10 cellular contexts compared by ENCODE assay signal in genomic region chr17:39210093-39210434, GRCh38. TPM values are rescaled to one million over a fixed set of nuclear protein-coding genes. Genes with fewer than 3 reads are reported as not detected.
DNase-seq lines count a peak whose midpoint lies in the region; ATAC-seq and TF ChIP-seq lines count a peak whose summit lies in the region.
"Had no signal": no experiment of that assay in that cellular context is flagged by ENCODE, and none has a peak within 500 bp of the region (broad histone marks: within the 10 kb centered on the region; RNA-seq: fewer than 3 reads in every experiment).

No MANE protein-coding gene starts in this region.

- H3K79me2 ChIP-seq in PC-9 (ENCODE audit: low read depth) = no peaks in the 10 kb centered on the region

- peak overlapping the region; percentile 15; the same call in 1 of the 2 replicates for H3K27ac ChIP-seq in VCaP
- H3K27ac ChIP-seq in PC-9 = no peak overlapping the region

- H3K36me3 ChIP-seq in ES-I3 (ENCODE audit: insufficient read depth, low read length) (no peaks in the 10 kb centered on the region), skeletal muscle satellite cell (ENCODE audit: insufficient read depth, low read length) (peaks cover 2% of the 10 kb centered on the region), PC-9 (ENCODE audit: low read depth) (no peaks in the 10 kb centered on the region)

- H3K4me3 ChIP-seq in fibroblast of villous mesenchyme (ENCODE audit: low read depth, low read length) (peak overlapping the region; percentile 41), skeletal muscle satellite cell (ENCODE audit: low read length) (peak overlapping the region; percentile 52), PC-9 (no peak overlapping the region)

- peaks cover 3% of the 10 kb centered on the region for H4K20me1 ChIP-seq in PC-9 (ENCODE audit: insufficient read depth)

- H3K27me3 ChIP-seq in skeletal muscle satellite cell (ENCODE audit: control insufficient read depth, insufficient read depth, low read length) (no peaks in the 10 kb centered on the region), PC-9 (ENCODE audit: insufficient read depth, low read depth) (no peaks in the 10 kb centered on the region)

- BruUV-seq in PC-9 (replicated peaks; lab: Mats Ljungman, UMichigan) = no TSS peak

- POLR2A ChIA-PET in PC-9 (lab: Charles Lee; ENCODE audit: unreplicated experiment) = no interaction called here

- CTCF ChIA-PET in PC-9 (lab: Charles Lee) = no interaction called here

- no peak for TF ChIP-seq CTCF in VCaP (conservative IDR thresholded peaks at IDR 0.05)
- no peak for TF ChIP-seq CTCF in fibroblast of villous mesenchyme (IDR thresholded peaks at IDR 0.05; ENCODE audit: insufficient read depth, low read depth, low read length)
- TF ChIP-seq CTCF in PC-9 (conservative IDR thresholded peaks at IDR 0.05) = no peak

- no peak for ATAC-seq in GM18498 (IDR thresholded peaks at IDR 0.05; ENCODE audit: unreplicated experiment)

- H3K4me2 ChIP-seq in skeletal muscle satellite cell (ENCODE audit: low read length) (peak overlapping the region; percentile 84), PC-9 (no peak overlapping the region)

- H3F3A ChIP-seq in PC-9 (ENCODE audit: insufficient read depth, low read depth) = peaks cover 30% of the 10 kb centered on the region

- H2AFZ ChIP-seq in PC-9 = no peak overlapping the region

- no peaks in the 10 kb centered on the region for H3K9me2 ChIP-seq in PC-9 (ENCODE audit: insufficient read depth)

- no peaks in the 10 kb centered on the region for H3K9me3 ChIP-seq in ES-I3 (ENCODE audit: control insufficient read depth, insufficient read depth, low read length)
- H3K9me3 ChIP-seq in skeletal muscle satellite cell (replicated peaks; ENCODE audit: low read length) = no peaks in the 10 kb centered on the region
- H3K9me3 ChIP-seq in PC-9 (ENCODE audit: insufficient read depth, low read depth) = no peaks in the 10 kb centered on the region

- peak overlapping the region; percentile 37 for H3K9ac ChIP-seq in ES-I3 (ENCODE audit: low read depth, low read length)
- H3K9ac ChIP-seq in skeletal muscle satellite cell (ENCODE audit: low read depth, low read length) = peak overlapping the region; percentile 76

- intact Hi-C loops in PC-9 (cut with micrococcal nuclease; ENCODE audit: unreplicated experiment) = no loop called here

- DNase-seq in fibroblast of villous mesenchyme (ENCODE audit: low read depth) (no peak), MV-4-11 (lab: John Stamatoyannopoulos, UW) (no peak), COLO829 (ENCODE audit: low spot score) (no peak), PC-9 (no peak)
- DNase-seq: NCI-H524 treated with DMSO at 0.1 percent for 48 hours had no signal

- peaks cover 23% of the 10 kb centered on the region for H3K4me1 ChIP-seq in ES-I3 (ENCODE audit: insufficient read depth, low read length)
- H3K4me1 ChIP-seq in skeletal muscle satellite cell (ENCODE audit: control insufficient read depth, insufficient read depth, low read length) = peaks cover 40% of the 10 kb centered on the region
- no peaks in the 10 kb centered on the region for H3K4me1 ChIP-seq in PC-9 (replicated peaks; ENCODE audit: insufficient read depth)

RNA-seq across cellular contexts. Expression of gene RPL19, which starts 10.0 kb away (rescaled TPM):
- total RNA-seq in fibroblast of villous mesenchyme = 1,210 and 1,346 TPM in 2 replicates
- total RNA-seq in skeletal muscle satellite cell (2012; rRNA removed) = 2,094 and 2,393 TPM in 2 replicates
- total RNA-seq in PC-9 (2021) = 1,438 and 1,670 TPM in 2 replicates

RNA-seq across cellular contexts. Expression of gene CACNB1, which starts 12.6 kb away (rescaled TPM):
- total RNA-seq in fibroblast of villous mesenchyme (7.7 and 7.8 TPM in 2 replicates), PC-9 (2021) (21.4 and 26.0 TPM in 2 replicates)
- total RNA-seq in skeletal muscle satellite cell (2012; rRNA removed) = 4.6 and 5.9 TPM in 2 replicates

RNA-seq across cellular contexts. Expression of gene STAC2, which starts 15.7 kb away (rescaled TPM):
- total RNA-seq in fibroblast of villous mesenchyme (under 0.01 TPM in 1 of 2 replicates, not detected in the other), PC-9 (2021) (0.17 and 0.28 TPM in 2 replicates)
- total RNA-seq in skeletal muscle satellite cell (2012; rRNA removed) = under 0.01 TPM in 2 replicates
- total RNA-seq: natural killer cell had no signal

RNA-seq across cellular contexts. Expression of gene ARL5C, which starts 44.1 kb away (rescaled TPM):
- total RNA-seq in fibroblast of villous mesenchyme (not detected in 2 replicates), PC-9 (2021) (not detected in 2 replicates)
- not detected in 2 replicates for total RNA-seq in skeletal muscle satellite cell (2012; rRNA removed)

RNA-seq across cellular contexts. Expression of gene PLXDC1, which starts 58.6 kb away (rescaled TPM):
- total RNA-seq in fibroblast of villous mesenchyme (0.43 and 0.64 TPM in 2 replicates), PC-9 (2021) (2.5 and 2.9 TPM in 2 replicates)
- total RNA-seq in skeletal muscle satellite cell (2012; rRNA removed) = 0.22 and 0.25 TPM in 2 replicates
